ENCODE assay signal across 9 cellular contexts in the genomic region with DNA sequence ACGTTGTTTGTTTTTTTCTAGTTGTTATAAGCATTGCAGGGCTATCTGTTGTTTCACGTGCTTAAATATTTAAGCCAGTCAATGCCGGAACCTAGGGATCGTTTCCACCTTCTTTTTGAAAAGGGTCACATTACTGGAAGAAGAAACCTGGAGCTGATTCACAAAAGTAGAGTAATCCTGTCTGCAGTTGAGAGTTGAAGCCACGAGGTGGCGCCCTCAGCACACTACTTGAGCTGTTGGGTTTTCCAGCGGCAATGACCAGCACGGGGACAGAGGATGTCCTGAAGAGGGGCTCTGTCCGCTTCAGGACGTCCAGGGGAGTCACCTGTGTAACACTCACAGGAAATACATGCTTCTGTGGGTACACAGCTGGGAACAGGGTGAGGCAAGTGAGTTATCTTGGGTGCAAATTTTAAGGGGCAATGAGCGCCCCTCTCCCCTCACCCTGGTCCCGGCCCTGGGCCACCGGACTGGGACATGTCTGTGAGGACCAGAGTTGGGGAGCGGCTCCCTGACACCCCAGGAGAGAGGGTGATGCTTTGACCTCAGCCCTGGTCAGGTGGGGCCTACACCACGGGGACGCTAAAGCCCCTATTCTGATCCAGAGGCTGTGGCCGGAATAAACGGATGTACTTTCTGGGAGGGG. TPM values are rescaled to one million over a fixed set of nuclear protein-coding genes. Genes with fewer than 3 reads are reported as not detected.
DNase-seq lines count a peak whose midpoint lies in the region; ATAC-seq and TF ChIP-seq lines count a peak whose summit lies in the region.
"Had no signal": no experiment of that assay in that cellular context is flagged by ENCODE, and none has a peak within 500 bp of the region (broad histone marks: within the 10 kb centered on the region; RNA-seq: fewer than 3 reads in every experiment).

No MANE protein-coding gene starts in this region.

- no peak overlapping the region for H3K4me3 ChIP-seq in Jurkat, Clone E6-1 (ENCODE audit: low read length)
- no peak overlapping the region for H3K4me3 ChIP-seq in cardiac muscle cell

- TF ChIP-seq CTCF in cardiac muscle cell (IDR thresholded peaks at IDR 0.05; ENCODE audit: low read depth, low read length), result peak; percentile 85

- no peaks in the 10 kb centered on the region for H3K4me1 ChIP-seq in cardiac muscle cell (ENCODE audit: low read depth)

- no peak overlapping the region for H3K27ac Mint-ChIP-seq in activated naive CD8-positive, alpha-beta T cell treated with anti-CD3 and anti-CD28 coated beads, Interleukin-2, amount 10 ng/mL, durations not matched to agents 7 days and 5 days

- H3K4me1 Mint-ChIP-seq in activated naive CD8-positive, alpha-beta T cell treated with anti-CD3 and anti-CD28 coated beads, Interleukin-2, amount 10 ng/mL, durations not matched to agents 7 days and 5 days, result peaks cover 10% of the 10 kb centered on the region

- no peaks in the 10 kb centered on the region for H3K36me3 ChIP-seq in cardiac muscle cell

- H3K9me3 Mint-ChIP-seq in activated naive CD8-positive, alpha-beta T cell treated with anti-CD3 and anti-CD28 coated beads, Interleukin-2, amount 10 ng/mL, durations not matched to agents 7 days and 5 days, result no peaks in the 10 kb centered on the region

- POLR2A ChIA-PET in activated naive CD8-positive, alpha-beta T cell treated with anti-CD3 and anti-CD28 coated beads, Interleukin-2, amount 10 ng/mL, durations not matched to agents 7 days and 5 days (lab: Charles Lee), result interaction anchor here (0.8 kb wide), 1 partner anchor 114 kb away, joined by 3 read pairs; no protein-coding TSS in a partner anchor

- no peak overlapping the region for H3K4me3 Mint-ChIP-seq in activated naive CD8-positive, alpha-beta T cell treated with anti-CD3 and anti-CD28 coated beads, Interleukin-2, amount 10 ng/mL, durations not matched to agents 7 days and 5 days

- peaks cover 26% of the 10 kb centered on the region for H3K27me3 Mint-ChIP-seq in activated naive CD8-positive, alpha-beta T cell treated with anti-CD3 and anti-CD28 coated beads, Interleukin-2, amount 10 ng/mL, durations not matched to agents 7 days and 5 days

- H3K27me3 ChIP-seq in cardiac muscle cell, result peaks cover 34% of the 10 kb centered on the region

- intact Hi-C loops in posterior cingulate gyrus (cut with DNase I), result loop anchor here (2.0 to 10.0 kb wide), 3 partner anchors 504 to 854 kb away; no protein-coding TSS in a partner anchor

- ATAC-seq in activated naive CD8-positive, alpha-beta T cell treated with anti-CD3 and anti-CD28 coated beads, Interleukin-2, amount 10 ng/mL, durations not matched to agents 7 days and 5 days (ENCODE audit: low read depth), result no peak
- ATAC-seq in GM18873 (IDR thresholded peaks at IDR 0.05; ENCODE audit: low FRiP score, unreplicated experiment), result no peak

- DNase-seq in DMS53 (lab: John Stamatoyannopoulos, UW) (peak; percentile 93), SHP77 treated with DMSO at 0.1 percent for 48 hours (lab: John Stamatoyannopoulos, UW) (peak; percentile 1), cardiac muscle cell (ENCODE audit: low read depth in 1 of 2, low spot score in 1 of 2) (peak; percentile 73 to 82), posterior cingulate gyrus (peak; percentile 62 to 95 (median 81)), 8988T (no peak)
- peak; percentile 38 for DNase-seq in Jurkat, Clone E6-1 (ENCODE audit: low read depth, low spot score)
- DNase-seq in activated naive CD8-positive, alpha-beta T cell treated with anti-CD3 and anti-CD28 coated beads, Interleukin-2, amount 10 ng/mL, durations not matched to agents 7 days and 5 days, result peak; percentile 72

- no peak overlapping the region for H3K27ac ChIP-seq in cardiac muscle cell

- no peaks in the 10 kb centered on the region for H3K36me3 Mint-ChIP-seq in activated naive CD8-positive, alpha-beta T cell treated with anti-CD3 and anti-CD28 coated beads, Interleukin-2, amount 10 ng/mL, durations not matched to agents 7 days and 5 days

- H3K9me3 ChIP-seq in cardiac muscle cell (ENCODE audit: low read depth), result no peaks in the 10 kb centered on the region

RNA-seq across cellular contexts. Expression of gene WDFY4, which starts 26.3 kb away (rescaled TPM):
- 0.91 TPM for polyA plus RNA-seq in Jurkat, Clone E6-1 (2012; ENCODE audit: insufficient read depth, insufficient read length)
- total RNA-seq in activated naive CD8-positive, alpha-beta T cell treated with anti-CD3 and anti-CD28 coated beads, Interleukin-2, amount 10 ng/mL, durations not matched to agents 7 days and 5 days, result 1 to 10 TPM; 1.5 to 2.4 TPM
- not detected in 2 replicates for total RNA-seq in cardiac muscle cell
- 0.72 TPM in 1 of 2 replicates, not detected in the other for polyA plus RNA-seq in cardiac muscle cell

RNA-seq across cellular contexts. Expression of gene ARHGAP22, which starts 53.5 kb away (rescaled TPM):
- polyA plus RNA-seq in Jurkat, Clone E6-1 (2012; ENCODE audit: insufficient read depth, insufficient read length), result not detected
- under 1 TPM; 0.26 to 0.30 TPM for total RNA-seq in activated naive CD8-positive, alpha-beta T cell treated with anti-CD3 and anti-CD28 coated beads, Interleukin-2, amount 10 ng/mL, durations not matched to agents 7 days and 5 days
- total RNA-seq in cardiac muscle cell, result 3.2 and 4.9 TPM in 2 replicates
- polyA plus RNA-seq in cardiac muscle cell, result 1.6 and 7.8 TPM in 2 replicates
- total RNA-seq: T-helper 2 cell treated with Interferon-gamma antibody and Interleukin-4, amounts not matched to agents 100 ng/mL and 5 ng/mL, for 36 hours had no signal
